25 cellular contexts compared by ENCODE assay signal in the genomic region with DNA sequence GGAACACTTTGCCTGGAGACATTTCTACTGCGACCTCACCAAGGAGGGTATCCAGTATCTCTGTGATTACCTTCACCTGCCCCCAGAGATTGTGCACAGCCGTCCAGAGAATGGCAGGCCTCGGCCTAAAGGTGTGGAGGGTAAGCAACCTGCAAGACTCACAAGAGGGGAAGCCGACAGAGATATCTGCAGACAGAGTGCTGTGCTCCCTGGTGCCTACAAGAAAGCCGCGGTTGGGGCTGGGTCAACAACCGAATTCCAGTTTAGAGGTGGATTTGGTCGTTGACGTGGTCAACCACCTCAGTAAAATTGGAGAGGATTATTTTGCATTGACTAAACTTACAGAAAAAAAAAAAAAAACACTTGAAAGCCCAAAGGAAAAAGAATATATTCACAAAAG.
"Had no signal": no experiment of that assay in that cellular context is flagged by ENCODE, and none has a peak within 500 bp of the region (broad histone marks: within the 10 kb centered on the region; RNA-seq: fewer than 3 reads in every experiment).

No MANE protein-coding gene starts in this region.

- DNase-seq: colonic mucosa; cortex of kidney; dermis blood vessel endothelial cell; dorsolateral prefrontal cortex; effector CD4-positive, alpha-beta T cell; effector CD8-positive, alpha-beta T cell; effector memory CD4-positive, alpha-beta T cell; effector memory CD8-positive, alpha-beta T cell; endodermal cell; erythroblast; esophagus squamous epithelium; foreskin fibroblast; foreskin keratinocyte; foreskin melanocyte; gastrocnemius medialis; glutamatergic neuron; head of caudate nucleus; heart left ventricle; heart right ventricle had no signal

- H3K4me3 ChIP-seq: colonic mucosa, coronary artery, dorsolateral prefrontal cortex, esophagus muscularis mucosa, esophagus squamous epithelium, gastrocnemius medialis, gastroesophageal sphincter, heart left ventricle, heart right ventricle had no signal

- H3K27me3 ChIP-seq: colonic mucosa, esophagus squamous epithelium, foreskin keratinocyte, gastrocnemius medialis, gastroesophageal sphincter, heart right ventricle had no signal

- H3K4me1 ChIP-seq: colonic mucosa, esophagus muscularis mucosa, esophagus squamous epithelium, foreskin keratinocyte, gastrocnemius medialis, gastroesophageal sphincter, heart left ventricle, heart right ventricle had no signal

- ATAC-seq: effector memory CD8-positive, alpha-beta T cell; esophagus mucosa; foreskin keratinocyte; gastrocnemius medialis; gastroesophageal sphincter; heart left ventricle; heart right ventricle had no signal

- H3K27ac ChIP-seq: colonic mucosa, coronary artery, dorsolateral prefrontal cortex, epithelial cell of prostate, esophagus muscularis mucosa, esophagus squamous epithelium, foreskin keratinocyte, gastrocnemius medialis, gastroesophageal sphincter, heart left ventricle, heart right ventricle had no signal

- H3K27ac Mint-ChIP-seq: dendritic cell treated with granulocyte-macrophage colony-stimulating factor and Interleukin-4, amounts not matched to agents 40 ng/mL and 50 ng/mL, for 4 days; effector memory CD8-positive, alpha-beta T cell; endodermal cell had no signal

- H3K36me3 ChIP-seq: colonic mucosa, esophagus muscularis mucosa, esophagus squamous epithelium, gastrocnemius medialis, gastroesophageal sphincter, heart left ventricle, heart right ventricle had no signal

- H3K9me3 ChIP-seq: colonic mucosa, esophagus muscularis mucosa, esophagus squamous epithelium, gastrocnemius medialis, gastroesophageal sphincter, heart left ventricle, heart right ventricle had no signal

- H3K27me3 Mint-ChIP-seq: dendritic cell treated with granulocyte-macrophage colony-stimulating factor and Interleukin-4, amounts not matched to agents 40 ng/mL and 50 ng/mL, for 4 days; effector memory CD8-positive, alpha-beta T cell had no signal

- H3K4me3 Mint-ChIP-seq: dendritic cell treated with granulocyte-macrophage colony-stimulating factor and Interleukin-4, amounts not matched to agents 40 ng/mL and 50 ng/mL, for 4 days; effector memory CD8-positive, alpha-beta T cell; endodermal cell had no signal

- H3K9me3 Mint-ChIP-seq: endodermal cell had no signal
